ENCODE assay signal across 8 cellular contexts in genomic region chr1:206911064-206911663, GRCh38. TPM values are rescaled to one million over a fixed set of nuclear protein-coding genes. Genes with fewer than 3 reads are reported as not detected.
DNase-seq lines count a peak whose midpoint lies in the region; ATAC-seq, FAIRE-seq and TF ChIP-seq lines count a peak whose summit lies in the region.

No MANE protein-coding gene starts in this region.

- H3K9me3 Mint-ChIP-seq in stimulated activated naive B cell treated with anti-CD40 and anti-IgM and Interleukin-4, amounts not matched to agents 10 μg/mL and 1 μg/mL and 100 μg/mL, for 72 hours = no peaks in the 10 kb centered on the region

- H3K27me3 ChIP-seq in adrenal gland = peaks cover 10% of the 10 kb centered on the region
- H3K27me3 ChIP-seq in hepatocyte = peaks cover 31% of the 10 kb centered on the region

- peak; percentile 44 to 45 for ATAC-seq in stimulated activated naive B cell treated with anti-CD40 and anti-IgM and Interleukin-4, amounts not matched to agents 10 μg/mL and 1 μg/mL and 100 μg/mL, for 72 hours (replicated peaks)
- no peak for ATAC-seq in HG02759 (IDR thresholded peaks at IDR 0.05; ENCODE audit: unreplicated experiment)

- DNase-seq in NCI-H2196 (lab: John Stamatoyannopoulos, UW; ENCODE audit: unreplicated experiment) (peak; percentile 60), adrenal gland (peak; percentile 44 to 73 (median 56)), hepatocyte (ENCODE audit: low spot score) (peak; percentile 73), H54 (ENCODE audit: insufficient read length, low spot score) (no peak)
- no peak for DNase-seq in stimulated activated naive B cell treated with anti-CD40 and anti-IgM and Interleukin-4, amounts not matched to agents 10 μg/mL and 1 μg/mL and 100 μg/mL, for 72 hours

- no peaks in the 10 kb centered on the region for H3K9me3 ChIP-seq in adrenal gland (replicated peaks in 1 of 3)
- no peaks in the 10 kb centered on the region for H3K9me3 ChIP-seq in hepatocyte (ENCODE audit: low read depth)

- H3K4me3 Mint-ChIP-seq in stimulated activated naive B cell treated with anti-CD40 and anti-IgM and Interleukin-4, amounts not matched to agents 10 μg/mL and 1 μg/mL and 100 μg/mL, for 72 hours = peak overlapping the region; percentile 14 to 16

- peaks cover 60 to 79% of the 10 kb centered on the region in 2 donors for H3K36me3 Mint-ChIP-seq in stimulated activated naive B cell treated with anti-CD40 and anti-IgM and Interleukin-4, amounts not matched to agents 10 μg/mL and 1 μg/mL and 100 μg/mL, for 72 hours

- FAIRE-seq in H54 (lab: Jason Lieb, UNC) = no peak

- no peaks in the 10 kb centered on the region for H4K20me1 ChIP-seq in hepatocyte (ENCODE audit: insufficient read depth, poor library complexity, severe bottlenecking)

- peaks cover 79 to 94% of the 10 kb centered on the region in 2 donors for H3K4me1 Mint-ChIP-seq in stimulated activated naive B cell treated with anti-CD40 and anti-IgM and Interleukin-4, amounts not matched to agents 10 μg/mL and 1 μg/mL and 100 μg/mL, for 72 hours

- H3K27me3 Mint-ChIP-seq in stimulated activated naive B cell treated with anti-CD40 and anti-IgM and Interleukin-4, amounts not matched to agents 10 μg/mL and 1 μg/mL and 100 μg/mL, for 72 hours = no peaks in the 10 kb centered on the region

- TF ChIP-seq CTCF in C4-2B (conservative IDR thresholded peaks at IDR 0.05) = peak; percentile 94
- peak; percentile 36; the same call in 1 of the 2 replicates for TF ChIP-seq CTCF in GM12875 (IDR thresholded peaks at IDR 0.05; ENCODE audit: borderline replicate concordance, insufficient read depth, low read depth, low read length)
- TF ChIP-seq CTCF in adrenal gland (IDR thresholded peaks at IDR 0.05) = peak; percentile 57 to 95 (median 80)
- TF ChIP-seq CTCF in hepatocyte (IDR thresholded peaks at IDR 0.05; ENCODE audit: poor library complexity) = peak; percentile 83

- no peak overlapping the region for H3K4me2 ChIP-seq in hepatocyte

- H3K27ac Mint-ChIP-seq in stimulated activated naive B cell treated with anti-CD40 and anti-IgM and Interleukin-4, amounts not matched to agents 10 μg/mL and 1 μg/mL and 100 μg/mL, for 72 hours = no peak overlapping the region

- H3K9me2 ChIP-seq in hepatocyte (replicated peaks; ENCODE audit: insufficient read depth) = no peaks in the 10 kb centered on the region

- no peaks in the 10 kb centered on the region for H3K79me2 ChIP-seq in hepatocyte

- H3K36me3 ChIP-seq in adrenal gland (replicated peaks in 1 of 2) (no peaks in the 10 kb centered on the region), hepatocyte (replicated peaks; ENCODE audit: insufficient read depth, low read depth) (no peaks in the 10 kb centered on the region)

- intact Hi-C loops in adrenal gland (cut with DNase I) = loop anchor here (5.0 to 10.0 kb wide), 4 partner anchors 179 to 436 kb away; partner anchors contain the start of genes DYRK3 (in 2 of the 2) and IKBKE (in 1 of the 2)

- TF ChIP-seq POLR2A in adrenal gland (IDR thresholded peaks at IDR 0.05) (no peak), H54 (IDR thresholded peaks at IDR 0.05; ENCODE audit: low read depth, low read length) (no peak)

- H3K4me3 ChIP-seq in GM12875 (ENCODE audit: low read depth, low read length) (no peak overlapping the region), adrenal gland (no peak overlapping the region), hepatocyte (no peak overlapping the region)

- no peak overlapping the region for H3K27ac ChIP-seq in C4-2B
- no peak overlapping the region for H3K27ac ChIP-seq in adrenal gland
- no peak overlapping the region for H3K27ac ChIP-seq in hepatocyte

- H2AFZ ChIP-seq in hepatocyte = no peak overlapping the region

- H3K4me1 ChIP-seq in adrenal gland (replicated peaks in 1 of 2) = peaks cover 9 to 15% of the 10 kb centered on the region in 2 donors
- peaks cover 4% of the 10 kb centered on the region for H3K4me1 ChIP-seq in hepatocyte (ENCODE audit: insufficient read depth)

- 0 to 3% (median 1%) methylated on average over 1 of the region's 1 CpG for WGBS in adrenal gland, 4 donors
- 5% methylated on average over 1 of the region's 1 CpG for WGBS in hepatocyte (ENCODE audit: low lambda C conversion rate, missing lambda C conversion rate)

RNA-seq across cellular contexts. Expression of gene FCMR, which starts 10.6 kb away (rescaled TPM):
- 1 to 10 TPM in 5 of 8 donors, under 1 TPM in 2, not detected in 1; 0.43 to 3.0 (median 1.6) TPM for total RNA-seq in adrenal gland
- polyA plus RNA-seq in adrenal gland = 1 to 10 TPM in 2 of 3 donors, under 1 TPM in 1; 0.27 to 1.5 (median 1.2) TPM
- total RNA-seq in hepatocyte = 0.97 and 2.6 TPM in 2 replicates
- 0.71 and 0.88 TPM in 2 replicates for polyA plus RNA-seq in hepatocyte

RNA-seq across cellular contexts. Expression of gene IL24, which starts 13.9 kb away (rescaled TPM):
- total RNA-seq in adrenal gland = not detected
- not detected for polyA plus RNA-seq in adrenal gland
- total RNA-seq in hepatocyte = 0.12 TPM in 1 of 2 replicates, not detected in the other
- 1.3 TPM in 1 of 2 replicates, not detected in the other for polyA plus RNA-seq in hepatocyte

RNA-seq across cellular contexts. Expression of gene PIGR, which starts 35.1 kb away (rescaled TPM):
- total RNA-seq in adrenal gland (1 to 10 TPM in 3 of 8 donors, under 1 TPM in 3, not detected in 2; under 0.01 to 3.4 (median 1.1) TPM), hepatocyte (22.9 and 23.3 TPM in 2 replicates)
- polyA plus RNA-seq in adrenal gland (under 1 TPM; 0.04 to 0.88 (median 0.10) TPM), hepatocyte (8.1 and 11.0 TPM in 2 replicates)

RNA-seq across cellular contexts. Expression of gene IL20, which starts 45.7 kb away (rescaled TPM):
- total RNA-seq in adrenal gland (under 1 TPM in 2 of 8 donors, not detected in 6; 0.41 to 0.53 TPM), hepatocyte (not detected in 2 replicates)
- polyA plus RNA-seq in adrenal gland (under 1 TPM in 1 of 3 donors, not detected in 2; 0.13 TPM), hepatocyte (not detected in 2 replicates)

RNA-seq across cellular contexts. Expression of gene FCAMR, which starts 59.1 kb away (rescaled TPM):
- total RNA-seq in adrenal gland = not detected
- not detected for polyA plus RNA-seq in adrenal gland
- total RNA-seq in hepatocyte = 0.52 and 0.70 TPM in 2 replicates
- 0.52 TPM in 1 of 2 replicates, not detected in the other for polyA plus RNA-seq in hepatocyte

Comparison
In these comparisons a context has a peak if more than half of its experiments do, and no peak if none do; other contexts are left out.
1. CTCF ChIP-seq: peak in every context shown above with its lines; median percentile 94 in C4-2B; 83 in hepatocyte; 80 in adrenal gland; 36 in GM12875.
2. DNase-seq: peak in NCI-H2196 (single experiment), adrenal gland (7 of 7) and hepatocyte (single experiment); none in stimulated activated naive B cell treated with anti-CD40 and anti-IgM and Interleukin-4, amounts not matched to agents 10 μg/mL and 1 μg/mL and 100 μg/mL, for 72 hours (single experiment) and H54 (single experiment).